Comparison of ENCODE assay signal across 1 cellular context in the genomic region with DNA sequence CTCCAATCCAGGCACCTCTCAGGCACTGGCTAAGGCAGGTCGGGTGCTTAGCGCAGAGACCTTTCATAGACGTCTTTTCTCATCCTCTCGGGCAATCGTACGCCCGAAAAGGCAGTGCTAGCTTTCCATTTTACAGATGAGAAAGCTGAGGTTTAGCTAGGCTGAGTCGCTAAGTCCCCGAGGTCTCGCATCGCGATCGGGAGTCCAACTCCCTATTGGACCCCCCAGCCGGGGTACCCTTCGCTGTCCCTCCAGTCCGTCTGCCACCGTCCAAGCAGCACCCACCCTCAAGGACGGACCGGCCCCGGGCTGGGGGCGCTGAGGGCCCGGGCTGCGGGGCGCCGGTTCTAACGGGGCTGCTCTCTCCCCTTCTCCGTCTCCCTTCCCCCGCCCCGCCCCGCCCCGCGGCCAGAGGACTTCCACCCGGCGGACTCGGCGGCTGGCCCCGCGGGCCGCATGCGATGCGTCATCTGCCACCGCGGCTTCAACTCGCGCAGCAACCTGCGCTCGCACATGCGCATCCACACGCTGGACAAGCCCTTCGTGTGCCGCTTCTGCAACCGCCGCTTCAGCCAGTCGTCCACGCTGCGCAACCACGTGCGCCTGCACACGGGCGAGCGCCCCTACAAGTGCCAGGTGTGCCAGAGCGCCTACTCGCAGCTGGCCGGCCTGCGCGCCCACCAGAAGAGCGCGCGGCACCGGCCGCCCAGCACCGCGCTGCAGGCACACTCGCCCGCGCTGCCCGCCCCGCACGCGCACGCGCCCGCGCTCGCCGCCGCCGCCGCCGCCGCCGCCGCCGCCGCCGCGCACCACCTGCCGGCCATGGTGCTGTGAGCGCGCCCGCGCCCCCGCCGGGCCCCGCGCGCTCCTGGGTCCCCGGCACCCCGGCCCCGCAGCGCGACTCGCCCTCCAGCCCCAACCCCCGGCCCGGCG.
TF ChIP-seq lines count a peak whose summit lies in the region.

No MANE protein-coding gene starts in this region.

TF ChIP-seq in HepG2, 621 proteins besides CTCF, POLR2A, EP300 and RAD21 (continued from another document and continues in another):
- TF ChIP-seq, protein P1, sequence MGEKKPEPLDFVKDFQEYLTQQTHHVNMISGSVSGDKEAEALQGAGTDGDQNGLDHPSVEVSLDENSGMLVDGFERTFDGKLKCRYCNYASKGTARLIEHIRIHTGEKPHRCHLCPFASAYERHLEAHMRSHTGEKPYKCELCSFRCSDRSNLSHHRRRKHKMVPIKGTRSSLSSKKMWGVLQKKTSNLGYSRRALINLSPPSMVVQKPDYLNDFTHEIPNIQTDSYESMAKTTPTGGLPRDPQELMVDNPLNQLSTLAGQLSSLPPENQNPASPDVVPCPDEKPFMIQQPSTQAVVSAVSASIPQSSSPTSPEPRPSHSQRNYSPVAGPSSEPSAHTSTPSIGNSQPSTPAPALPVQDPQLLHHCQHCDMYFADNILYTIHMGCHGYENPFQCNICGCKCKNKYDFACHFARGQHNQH (CRISPR knock-in tag; IDR thresholded peaks at IDR 0.05): peak; percentile 63
- TF ChIP-seq EHMT2 (IDR thresholded peaks at IDR 0.05; ENCODE audit: borderline replicate concordance, low read depth, low read length) (no peak), TBL1XR1 (IDR thresholded peaks at IDR 0.05; ENCODE audit: borderline replicate concordance, low read length, partially characterized antibody) (no peak), SCMH1 (CRISPR knock-in tag; IDR thresholded peaks at IDR 0.05; ENCODE audit: borderline replicate concordance) (no peak), NR0B2 (CRISPR knock-in tag; IDR thresholded peaks at IDR 0.05) (peak; percentile 92), ZNF253 (CRISPR knock-in tag; IDR thresholded peaks at IDR 0.05; ENCODE audit: borderline replicate concordance) (peak; percentile 40; the same call in 1 of the 2 replicates), EZH2 (conservative IDR thresholded peaks at IDR 0.05; ENCODE audit: low read depth, low read length) (no peak), NFE2L1 (CRISPR knock-in tag; IDR thresholded peaks at IDR 0.05; ENCODE audit: borderline replicate concordance) (no peak), HNRNPUL1 (IDR thresholded peaks at IDR 0.05; ENCODE audit: low read depth, low read length) (no peak), TBX3 (IDR thresholded peaks at IDR 0.05; ENCODE audit: borderline replicate concordance) (no peak), ZNF710 (CRISPR knock-in tag; IDR thresholded peaks at IDR 0.05; ENCODE audit: borderline replicate concordance) (peak; percentile 54; the same call in 1 of the 2 replicates), EEA1 (CRISPR knock-in tag; IDR thresholded peaks at IDR 0.05; ENCODE audit: borderline replicate concordance) (peak; percentile 56; the same call in 1 of the 2 replicates), SKI (IDR thresholded peaks at IDR 0.05; ENCODE audit: partially characterized antibody) (no peak), ZNF777 (CRISPR knock-in tag; IDR thresholded peaks at IDR 0.05) (peak; percentile 78), KAT7 (CRISPR knock-in tag; IDR thresholded peaks at IDR 0.05; ENCODE audit: borderline replicate concordance) (no peak), ERF (CRISPR knock-in tag; IDR thresholded peaks at IDR 0.05) (peak; percentile 88), ZBTB42 (CRISPR knock-in tag; IDR thresholded peaks at IDR 0.05) (no peak), KDM4B (CRISPR knock-in tag; IDR thresholded peaks at IDR 0.05) (no peak), TBX2 (CRISPR knock-in tag; IDR thresholded peaks at IDR 0.05; ENCODE audit: borderline replicate concordance) (peak; percentile 70; the same call in 1 of the 2 replicates), ZNF572 (CRISPR knock-in tag; IDR thresholded peaks at IDR 0.05) (no peak), MED13 (CRISPR knock-in tag; IDR thresholded peaks at IDR 0.05) (peak; percentile 68; the same call in 1 of the 2 replicates), ISL2 (CRISPR knock-in tag; IDR thresholded peaks at IDR 0.05) (peak; percentile 68), CBX2 (IDR thresholded peaks at IDR 0.05; ENCODE audit: low read depth, low read length) (no peak), CBX2 (CRISPR knock-in tag; IDR thresholded peaks at IDR 0.05; ENCODE audit: low read depth) (peak; percentile 78; the same call in 1 of the 2 replicates), PAF1 (CRISPR knock-in tag; IDR thresholded peaks at IDR 0.05) (no peak), PRPF4 (IDR thresholded peaks at IDR 0.05; ENCODE audit: low read depth, low read length, poor library complexity, severe bottlenecking) (no peak), ZNF775 (CRISPR knock-in tag; IDR thresholded peaks at IDR 0.05; ENCODE audit: borderline replicate concordance) (no peak), MBD4 (IDR thresholded peaks at IDR 0.05; ENCODE audit: borderline replicate concordance, low read length) (no peak)
- TF ChIP-seq, protein P2, sequence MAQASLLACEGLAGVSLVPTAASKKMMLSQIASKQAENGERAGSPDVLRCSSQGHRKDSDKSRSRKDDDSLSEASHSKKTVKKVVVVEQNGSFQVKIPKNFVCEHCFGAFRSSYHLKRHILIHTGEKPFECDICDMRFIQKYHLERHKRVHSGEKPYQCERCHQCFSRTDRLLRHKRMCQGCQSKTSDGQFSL (CRISPR knock-in tag; IDR thresholded peaks at IDR 0.05): no peak; the same call in 1 of the 2 replicates
- TF ChIP-seq, protein P3, sequence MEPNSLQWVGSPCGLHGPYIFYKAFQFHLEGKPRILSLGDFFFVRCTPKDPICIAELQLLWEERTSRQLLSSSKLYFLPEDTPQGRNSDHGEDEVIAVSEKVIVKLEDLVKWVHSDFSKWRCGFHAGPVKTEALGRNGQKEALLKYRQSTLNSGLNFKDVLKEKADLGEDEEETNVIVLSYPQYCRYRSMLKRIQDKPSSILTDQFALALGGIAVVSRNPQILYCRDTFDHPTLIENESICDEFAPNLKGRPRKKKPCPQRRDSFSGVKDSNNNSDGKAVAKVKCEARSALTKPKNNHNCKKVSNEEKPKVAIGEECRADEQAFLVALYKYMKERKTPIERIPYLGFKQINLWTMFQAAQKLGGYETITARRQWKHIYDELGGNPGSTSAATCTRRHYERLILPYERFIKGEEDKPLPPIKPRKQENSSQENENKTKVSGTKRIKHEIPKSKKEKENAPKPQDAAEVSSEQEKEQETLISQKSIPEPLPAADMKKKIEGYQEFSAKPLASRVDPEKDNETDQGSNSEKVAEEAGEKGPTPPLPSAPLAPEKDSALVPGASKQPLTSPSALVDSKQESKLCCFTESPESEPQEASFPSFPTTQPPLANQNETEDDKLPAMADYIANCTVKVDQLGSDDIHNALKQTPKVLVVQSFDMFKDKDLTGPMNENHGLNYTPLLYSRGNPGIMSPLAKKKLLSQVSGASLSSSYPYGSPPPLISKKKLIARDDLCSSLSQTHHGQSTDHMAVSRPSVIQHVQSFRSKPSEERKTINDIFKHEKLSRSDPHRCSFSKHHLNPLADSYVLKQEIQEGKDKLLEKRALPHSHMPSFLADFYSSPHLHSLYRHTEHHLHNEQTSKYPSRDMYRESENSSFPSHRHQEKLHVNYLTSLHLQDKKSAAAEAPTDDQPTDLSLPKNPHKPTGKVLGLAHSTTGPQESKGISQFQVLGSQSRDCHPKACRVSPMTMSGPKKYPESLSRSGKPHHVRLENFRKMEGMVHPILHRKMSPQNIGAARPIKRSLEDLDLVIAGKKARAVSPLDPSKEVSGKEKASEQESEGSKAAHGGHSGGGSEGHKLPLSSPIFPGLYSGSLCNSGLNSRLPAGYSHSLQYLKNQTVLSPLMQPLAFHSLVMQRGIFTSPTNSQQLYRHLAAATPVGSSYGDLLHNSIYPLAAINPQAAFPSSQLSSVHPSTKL (CRISPR knock-in tag; IDR thresholded peaks at IDR 0.05): peak; percentile 66
- TF ChIP-seq, protein P4, sequence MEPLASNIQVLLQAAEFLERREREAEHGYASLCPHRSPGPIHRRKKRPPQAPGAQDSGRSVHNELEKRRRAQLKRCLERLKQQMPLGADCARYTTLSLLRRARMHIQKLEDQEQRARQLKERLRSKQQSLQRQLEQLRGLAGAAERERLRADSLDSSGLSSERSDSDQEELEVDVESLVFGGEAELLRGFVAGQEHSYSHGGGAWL (CRISPR knock-in tag; IDR thresholded peaks at IDR 0.05): peak; percentile 94
- TF ChIP-seq, protein P5, sequence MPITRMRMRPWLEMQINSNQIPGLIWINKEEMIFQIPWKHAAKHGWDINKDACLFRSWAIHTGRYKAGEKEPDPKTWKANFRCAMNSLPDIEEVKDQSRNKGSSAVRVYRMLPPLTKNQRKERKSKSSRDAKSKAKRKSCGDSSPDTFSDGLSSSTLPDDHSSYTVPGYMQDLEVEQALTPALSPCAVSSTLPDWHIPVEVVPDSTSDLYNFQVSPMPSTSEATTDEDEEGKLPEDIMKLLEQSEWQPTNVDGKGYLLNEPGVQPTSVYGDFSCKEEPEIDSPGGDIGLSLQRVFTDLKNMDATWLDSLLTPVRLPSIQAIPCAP (CRISPR knock-in tag; IDR thresholded peaks at IDR 0.05; ENCODE audit: low read depth): peak; percentile 31; the same call in 1 of the 2 replicates
- TF ChIP-seq, protein P6, sequence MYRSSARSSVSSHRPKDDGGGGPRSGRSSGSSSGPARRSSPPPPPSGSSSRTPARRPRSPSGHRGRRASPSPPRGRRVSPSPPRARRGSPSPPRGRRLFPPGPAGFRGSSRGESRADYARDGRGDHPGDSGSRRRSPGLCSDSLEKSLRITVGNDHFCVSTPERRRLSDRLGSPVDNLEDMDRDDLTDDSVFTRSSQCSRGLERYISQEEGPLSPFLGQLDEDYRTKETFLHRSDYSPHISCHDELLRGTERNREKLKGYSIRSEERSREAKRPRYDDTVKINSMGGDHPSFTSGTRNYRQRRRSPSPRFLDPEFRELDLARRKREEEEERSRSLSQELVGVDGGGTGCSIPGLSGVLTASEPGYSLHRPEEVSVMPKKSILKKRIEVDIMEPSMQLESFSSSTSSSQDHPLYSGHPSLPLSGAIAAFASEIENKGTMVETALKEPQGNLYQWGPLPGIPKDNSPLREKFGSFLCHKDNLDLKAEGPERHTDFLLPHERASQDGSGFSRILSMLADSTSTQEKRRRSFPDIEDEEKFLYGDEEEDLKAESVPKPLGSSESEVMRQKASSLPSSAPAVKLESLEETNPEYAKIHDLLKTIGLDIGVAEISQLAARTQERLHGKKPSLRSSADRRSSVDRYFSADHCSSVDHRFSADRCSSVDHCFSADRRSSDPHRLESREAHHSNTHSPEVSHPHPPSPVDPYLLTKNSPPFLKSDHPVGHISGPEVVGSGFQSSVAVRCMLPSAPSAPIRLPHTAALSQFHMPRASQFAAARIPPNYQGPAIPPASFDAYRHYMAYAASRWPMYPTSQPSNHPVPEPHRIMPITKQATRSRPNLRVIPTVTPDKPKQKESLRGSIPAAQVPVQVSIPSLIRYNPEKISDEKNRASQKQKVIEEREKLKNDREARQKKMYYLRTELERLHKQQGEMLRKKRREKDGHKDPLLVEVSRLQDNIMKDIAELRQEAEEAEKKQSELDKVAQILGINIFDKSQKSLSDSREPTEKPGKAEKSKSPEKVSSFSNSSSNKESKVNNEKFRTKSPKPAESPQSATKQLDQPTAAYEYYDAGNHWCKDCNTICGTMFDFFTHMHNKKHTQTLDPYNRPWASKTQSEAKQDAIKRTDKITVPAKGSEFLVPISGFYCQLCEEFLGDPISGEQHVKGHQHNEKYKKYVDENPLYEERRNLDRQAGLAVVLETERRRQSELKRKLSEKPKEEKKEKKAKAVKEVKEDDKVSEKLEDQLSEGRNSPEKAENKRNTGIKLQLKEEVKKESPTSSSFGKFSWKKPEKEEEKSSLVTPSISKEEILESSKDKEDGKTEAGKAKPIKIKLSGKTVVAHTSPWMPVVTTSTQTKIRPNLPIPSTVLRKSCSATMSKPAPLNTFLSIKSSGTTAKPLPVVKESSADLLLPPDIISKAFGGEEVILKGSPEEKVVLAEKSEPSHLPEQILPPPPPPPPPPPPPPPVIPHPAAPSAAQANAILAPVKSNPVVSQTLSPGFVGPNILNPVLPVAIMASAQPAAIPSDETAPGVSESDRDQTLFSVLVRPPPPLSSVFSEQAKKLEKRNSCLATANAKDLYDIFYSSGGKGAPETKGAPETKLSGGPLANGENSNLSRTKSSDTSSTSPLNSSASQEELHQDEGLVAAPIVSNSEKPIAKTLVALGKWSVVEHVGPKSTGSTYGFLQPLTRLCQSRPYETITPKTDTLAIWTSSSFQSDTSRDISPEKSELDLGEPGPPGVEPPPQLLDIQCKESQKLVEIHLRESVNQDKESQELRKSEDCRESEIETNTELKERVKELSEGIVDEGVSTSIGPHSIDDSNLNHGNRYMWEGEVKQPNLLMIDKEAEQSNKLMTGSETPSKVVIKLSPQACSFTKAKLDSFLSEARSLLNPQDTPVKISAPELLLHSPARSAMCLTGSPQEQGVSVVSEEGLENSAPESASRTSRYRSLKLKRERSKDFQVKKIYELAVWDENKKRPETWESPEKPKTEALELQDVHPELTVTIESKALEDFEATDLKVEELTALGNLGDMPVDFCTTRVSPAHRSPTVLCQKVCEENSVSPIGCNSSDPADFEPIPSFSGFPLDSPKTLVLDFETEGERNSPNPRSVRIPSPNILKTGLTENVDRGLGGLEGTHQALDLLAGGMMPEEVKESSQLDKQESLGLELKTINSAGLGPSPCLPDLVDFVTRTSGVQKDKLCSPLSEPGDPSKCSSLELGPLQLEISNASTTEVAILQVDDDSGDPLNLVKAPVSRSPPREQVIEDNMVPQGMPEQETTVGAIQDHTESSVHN (CRISPR knock-in tag; IDR thresholded peaks at IDR 0.05): peak; percentile 60; the same call in 1 of the 2 replicates
